1 cellular context compared by ENCODE assay signal in the genomic region with DNA sequence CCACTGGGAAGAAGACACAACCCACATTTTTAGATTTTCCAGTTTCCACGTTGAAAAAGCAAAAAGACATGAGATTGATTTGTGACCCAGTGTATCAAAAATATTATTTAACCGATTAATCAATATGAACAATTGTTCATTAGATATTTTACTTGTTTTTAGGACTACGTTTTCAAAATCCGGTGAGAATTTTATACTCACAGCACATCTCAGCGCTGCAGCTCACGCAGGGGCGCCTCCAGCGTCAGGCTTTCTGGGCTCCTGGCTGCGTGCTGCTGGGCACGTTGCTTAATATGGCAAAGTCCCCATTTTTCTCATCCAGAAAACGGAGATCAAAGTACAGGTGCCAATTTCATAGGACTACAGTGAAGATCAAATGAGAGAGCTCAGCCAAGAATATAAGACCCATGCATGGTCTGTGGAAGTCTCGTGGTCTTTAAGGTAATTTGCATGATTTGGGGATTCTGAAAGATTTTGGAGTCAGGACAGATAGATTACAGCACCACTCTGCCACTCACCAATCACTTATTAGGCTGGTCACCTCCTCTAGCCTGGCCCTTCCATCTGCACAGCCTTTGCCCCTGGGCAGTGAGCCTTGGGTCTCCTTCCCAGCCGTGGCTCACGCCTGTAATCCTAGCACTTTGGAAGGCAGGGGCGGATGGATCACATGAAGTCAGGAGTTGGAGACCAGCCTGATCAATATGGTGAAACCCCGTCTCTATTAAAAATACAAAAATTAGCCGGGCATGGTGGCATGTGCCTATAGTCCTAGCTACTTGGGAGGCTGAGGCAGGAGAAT.
TF ChIP-seq lines count a peak whose summit lies in the region.

No MANE protein-coding gene starts in this region.

TF ChIP-seq in HepG2, 621 proteins besides CTCF, POLR2A, EP300 and RAD21 (continued from another document and continues in another):
- TF ChIP-seq, protein P1, sequence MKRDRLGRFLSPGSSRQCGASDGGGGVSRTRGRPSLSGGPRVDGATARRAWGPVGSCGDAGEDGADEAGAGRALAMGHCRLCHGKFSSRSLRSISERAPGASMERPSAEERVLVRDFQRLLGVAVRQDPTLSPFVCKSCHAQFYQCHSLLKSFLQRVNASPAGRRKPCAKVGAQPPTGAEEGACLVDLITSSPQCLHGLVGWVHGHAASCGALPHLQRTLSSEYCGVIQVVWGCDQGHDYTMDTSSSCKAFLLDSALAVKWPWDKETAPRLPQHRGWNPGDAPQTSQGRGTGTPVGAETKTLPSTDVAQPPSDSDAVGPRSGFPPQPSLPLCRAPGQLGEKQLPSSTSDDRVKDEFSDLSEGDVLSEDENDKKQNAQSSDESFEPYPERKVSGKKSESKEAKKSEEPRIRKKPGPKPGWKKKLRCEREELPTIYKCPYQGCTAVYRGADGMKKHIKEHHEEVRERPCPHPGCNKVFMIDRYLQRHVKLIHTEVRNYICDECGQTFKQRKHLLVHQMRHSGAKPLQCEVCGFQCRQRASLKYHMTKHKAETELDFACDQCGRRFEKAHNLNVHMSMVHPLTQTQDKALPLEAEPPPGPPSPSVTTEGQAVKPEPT (CRISPR knock-in tag; IDR thresholded peaks at IDR 0.05; ENCODE audit: low read depth), result no peak
- TF ChIP-seq STAT5B (CRISPR knock-in tag; IDR thresholded peaks at IDR 0.05) (no peak), GFI1 (CRISPR knock-in tag; IDR thresholded peaks at IDR 0.05; ENCODE audit: borderline replicate concordance) (peak; percentile 30; the same call in 1 of the 2 replicates), KLF13 (CRISPR knock-in tag; IDR thresholded peaks at IDR 0.05) (no peak), SRSF9 (IDR thresholded peaks at IDR 0.05; ENCODE audit: borderline replicate concordance, insufficient read depth, low read depth, low read length, poor library complexity, severe bottlenecking) (no peak), ZNF547 (CRISPR knock-in tag; IDR thresholded peaks at IDR 0.05) (no peak), ZNF136 (CRISPR knock-in tag; IDR thresholded peaks at IDR 0.05; ENCODE audit: low read depth) (no peak), ZBTB20 (CRISPR knock-in tag; IDR thresholded peaks at IDR 0.05; ENCODE audit: borderline replicate concordance, low read depth) (no peak; the same call in 1 of the 2 replicates), ZNF264 (CRISPR knock-in tag; IDR thresholded peaks at IDR 0.05) (no peak), ELF3 (CRISPR knock-in tag; IDR thresholded peaks at IDR 0.05) (0 out of 2 replicates have a peak, but pooled peaks have one; percentile 4), ZNF629 (CRISPR knock-in tag; conservative IDR thresholded peaks at IDR 0.05) (no peak), FOXP1 (IDR thresholded peaks at IDR 0.05) (no peak), FOXP1 (CRISPR knock-in tag; IDR thresholded peaks at IDR 0.05) (0 out of 2 replicates have a peak, but pooled peaks have one; percentile 1), PPARG (CRISPR knock-in tag; conservative IDR thresholded peaks at IDR 0.05) (0 out of 2 replicates have a peak, but pooled peaks have one; percentile 14), POLR2G (IDR thresholded peaks at IDR 0.05; ENCODE audit: low read depth, low read length) (peak; percentile 4; the same call in 1 of the 2 replicates), ATM (IDR thresholded peaks at IDR 0.05; ENCODE audit: borderline replicate concordance) (no peak), DR1 (CRISPR knock-in tag; IDR thresholded peaks at IDR 0.05) (no peak), AKAP8 (CRISPR knock-in tag; IDR thresholded peaks at IDR 0.05) (no peak), ZNF317 (CRISPR knock-in tag; IDR thresholded peaks at IDR 0.05) (peak; percentile 13; the same call in 1 of the 2 replicates), PTBP1 (IDR thresholded peaks at IDR 0.05; ENCODE audit: low read depth, low read length, poor library complexity, severe bottlenecking) (no peak), ZKSCAN5 (CRISPR knock-in tag; IDR thresholded peaks at IDR 0.05) (no peak), SCMH1 (CRISPR knock-in tag; IDR thresholded peaks at IDR 0.05; ENCODE audit: borderline replicate concordance) (no peak), ZNF337 (CRISPR knock-in tag; IDR thresholded peaks at IDR 0.05; ENCODE audit: borderline replicate concordance, low read depth) (0 out of 2 replicates have a peak, but pooled peaks have one; percentile 74), RELA (CRISPR knock-in tag; IDR thresholded peaks at IDR 0.05) (no peak), KLF15 (CRISPR knock-in tag; IDR thresholded peaks at IDR 0.05; ENCODE audit: borderline replicate concordance) (no peak)
- TF ChIP-seq, protein P2, sequence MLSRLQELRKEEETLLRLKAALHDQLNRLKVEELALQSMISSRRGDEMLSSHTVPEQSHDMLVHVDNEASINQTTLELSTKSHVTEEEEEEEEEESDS (CRISPR knock-in tag; IDR thresholded peaks at IDR 0.05; ENCODE audit: borderline replicate concordance), result peak; percentile 58; the same call in 1 of the 2 replicates
- TF ChIP-seq, protein P3, sequence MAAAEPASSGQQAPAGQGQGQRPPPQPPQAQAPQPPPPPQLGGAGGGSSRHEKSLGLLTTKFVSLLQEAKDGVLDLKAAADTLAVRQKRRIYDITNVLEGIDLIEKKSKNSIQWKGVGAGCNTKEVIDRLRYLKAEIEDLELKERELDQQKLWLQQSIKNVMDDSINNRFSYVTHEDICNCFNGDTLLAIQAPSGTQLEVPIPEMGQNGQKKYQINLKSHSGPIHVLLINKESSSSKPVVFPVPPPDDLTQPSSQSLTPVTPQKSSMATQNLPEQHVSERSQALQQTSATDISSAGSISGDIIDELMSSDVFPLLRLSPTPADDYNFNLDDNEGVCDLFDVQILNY (CRISPR knock-in tag; conservative IDR thresholded peaks at IDR 0.05), result no peak
- TF ChIP-seq, protein P4, sequence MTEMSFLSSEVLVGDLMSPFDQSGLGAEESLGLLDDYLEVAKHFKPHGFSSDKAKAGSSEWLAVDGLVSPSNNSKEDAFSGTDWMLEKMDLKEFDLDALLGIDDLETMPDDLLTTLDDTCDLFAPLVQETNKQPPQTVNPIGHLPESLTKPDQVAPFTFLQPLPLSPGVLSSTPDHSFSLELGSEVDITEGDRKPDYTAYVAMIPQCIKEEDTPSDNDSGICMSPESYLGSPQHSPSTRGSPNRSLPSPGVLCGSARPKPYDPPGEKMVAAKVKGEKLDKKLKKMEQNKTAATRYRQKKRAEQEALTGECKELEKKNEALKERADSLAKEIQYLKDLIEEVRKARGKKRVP (CRISPR knock-in tag; IDR thresholded peaks at IDR 0.05), result 0 out of 4 replicates have a peak, but pooled peaks of 1 of the 2 experiments have one; percentile 16
- TF ChIP-seq, protein P5, sequence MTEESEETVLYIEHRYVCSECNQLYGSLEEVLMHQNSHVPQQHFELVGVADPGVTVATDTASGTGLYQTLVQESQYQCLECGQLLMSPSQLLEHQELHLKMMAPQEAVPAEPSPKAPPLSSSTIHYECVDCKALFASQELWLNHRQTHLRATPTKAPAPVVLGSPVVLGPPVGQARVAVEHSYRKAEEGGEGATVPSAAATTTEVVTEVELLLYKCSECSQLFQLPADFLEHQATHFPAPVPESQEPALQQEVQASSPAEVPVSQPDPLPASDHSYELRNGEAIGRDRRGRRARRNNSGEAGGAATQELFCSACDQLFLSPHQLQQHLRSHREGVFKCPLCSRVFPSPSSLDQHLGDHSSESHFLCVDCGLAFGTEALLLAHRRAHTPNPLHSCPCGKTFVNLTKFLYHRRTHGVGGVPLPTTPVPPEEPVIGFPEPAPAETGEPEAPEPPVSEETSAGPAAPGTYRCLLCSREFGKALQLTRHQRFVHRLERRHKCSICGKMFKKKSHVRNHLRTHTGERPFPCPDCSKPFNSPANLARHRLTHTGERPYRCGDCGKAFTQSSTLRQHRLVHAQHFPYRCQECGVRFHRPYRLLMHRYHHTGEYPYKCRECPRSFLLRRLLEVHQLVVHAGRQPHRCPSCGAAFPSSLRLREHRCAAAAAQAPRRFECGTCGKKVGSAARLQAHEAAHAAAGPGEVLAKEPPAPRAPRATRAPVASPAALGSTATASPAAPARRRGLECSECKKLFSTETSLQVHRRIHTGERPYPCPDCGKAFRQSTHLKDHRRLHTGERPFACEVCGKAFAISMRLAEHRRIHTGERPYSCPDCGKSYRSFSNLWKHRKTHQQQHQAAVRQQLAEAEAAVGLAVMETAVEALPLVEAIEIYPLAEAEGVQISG (CRISPR knock-in tag; IDR thresholded peaks at IDR 0.05), result no peak
- TF ChIP-seq, protein P6, sequence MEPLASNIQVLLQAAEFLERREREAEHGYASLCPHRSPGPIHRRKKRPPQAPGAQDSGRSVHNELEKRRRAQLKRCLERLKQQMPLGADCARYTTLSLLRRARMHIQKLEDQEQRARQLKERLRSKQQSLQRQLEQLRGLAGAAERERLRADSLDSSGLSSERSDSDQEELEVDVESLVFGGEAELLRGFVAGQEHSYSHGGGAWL (CRISPR knock-in tag; IDR thresholded peaks at IDR 0.05), result no peak
- TF ChIP-seq, protein P7, sequence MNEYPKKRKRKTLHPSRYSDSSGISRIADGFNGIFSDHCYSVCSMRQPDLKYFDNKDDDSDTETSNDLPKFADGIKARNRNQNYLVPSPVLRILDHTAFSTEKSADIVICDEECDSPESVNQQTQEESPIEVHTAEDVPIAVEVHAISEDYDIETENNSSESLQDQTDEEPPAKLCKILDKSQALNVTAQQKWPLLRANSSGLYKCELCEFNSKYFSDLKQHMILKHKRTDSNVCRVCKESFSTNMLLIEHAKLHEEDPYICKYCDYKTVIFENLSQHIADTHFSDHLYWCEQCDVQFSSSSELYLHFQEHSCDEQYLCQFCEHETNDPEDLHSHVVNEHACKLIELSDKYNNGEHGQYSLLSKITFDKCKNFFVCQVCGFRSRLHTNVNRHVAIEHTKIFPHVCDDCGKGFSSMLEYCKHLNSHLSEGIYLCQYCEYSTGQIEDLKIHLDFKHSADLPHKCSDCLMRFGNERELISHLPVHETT (CRISPR knock-in tag; conservative IDR thresholded peaks at IDR 0.05), result no peak
- TF ChIP-seq, protein P8, sequence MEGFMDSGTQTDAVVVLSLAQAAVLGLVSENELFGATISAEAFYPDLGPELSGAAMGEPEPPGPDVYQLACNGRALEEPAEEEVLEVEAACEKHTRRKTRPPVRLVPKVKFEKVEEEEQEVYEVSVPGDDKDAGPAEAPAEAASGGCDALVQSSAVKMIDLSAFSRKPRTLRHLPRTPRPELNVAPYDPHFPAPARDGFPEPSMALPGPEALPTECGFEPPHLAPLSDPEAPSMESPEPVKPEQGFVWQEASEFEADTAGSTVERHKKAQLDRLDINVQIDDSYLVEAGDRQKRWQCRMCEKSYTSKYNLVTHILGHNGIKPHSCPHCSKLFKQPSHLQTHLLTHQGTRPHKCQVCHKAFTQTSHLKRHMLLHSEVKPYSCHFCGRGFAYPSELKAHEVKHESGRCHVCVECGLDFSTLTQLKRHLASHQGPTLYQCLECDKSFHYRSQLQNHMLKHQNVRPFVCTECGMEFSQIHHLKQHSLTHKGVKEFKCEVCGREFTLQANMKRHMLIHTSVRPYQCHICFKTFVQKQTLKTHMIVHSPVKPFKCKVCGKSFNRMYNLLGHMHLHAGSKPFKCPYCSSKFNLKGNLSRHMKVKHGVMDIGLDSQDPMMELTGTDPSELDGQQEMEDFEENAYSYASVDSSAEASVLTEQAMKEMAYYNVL (CRISPR knock-in tag; IDR thresholded peaks at IDR 0.05; ENCODE audit: borderline replicate concordance), result no peak
- TF ChIP-seq, protein P9, sequence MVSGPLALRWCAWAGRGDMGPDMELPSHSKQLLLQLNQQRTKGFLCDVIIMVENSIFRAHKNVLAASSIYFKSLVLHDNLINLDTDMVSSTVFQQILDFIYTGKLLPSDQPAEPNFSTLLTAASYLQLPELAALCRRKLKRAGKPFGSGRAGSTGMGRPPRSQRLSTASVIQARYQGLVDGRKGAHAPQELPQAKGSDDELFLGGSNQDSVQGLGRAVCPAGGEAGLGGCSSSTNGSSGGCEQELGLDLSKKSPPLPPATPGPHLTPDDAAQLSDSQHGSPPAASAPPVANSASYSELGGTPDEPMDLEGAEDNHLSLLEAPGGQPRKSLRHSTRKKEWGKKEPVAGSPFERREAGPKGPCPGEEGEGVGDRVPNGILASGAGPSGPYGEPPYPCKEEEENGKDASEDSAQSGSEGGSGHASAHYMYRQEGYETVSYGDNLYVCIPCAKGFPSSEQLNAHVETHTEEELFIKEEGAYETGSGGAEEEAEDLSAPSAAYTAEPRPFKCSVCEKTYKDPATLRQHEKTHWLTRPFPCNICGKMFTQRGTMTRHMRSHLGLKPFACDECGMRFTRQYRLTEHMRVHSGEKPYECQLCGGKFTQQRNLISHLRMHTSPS (CRISPR knock-in tag; IDR thresholded peaks at IDR 0.05; ENCODE audit: low read depth), result peak; percentile 53; the same call in 1 of the 2 replicates
- TF ChIP-seq, protein P10, sequence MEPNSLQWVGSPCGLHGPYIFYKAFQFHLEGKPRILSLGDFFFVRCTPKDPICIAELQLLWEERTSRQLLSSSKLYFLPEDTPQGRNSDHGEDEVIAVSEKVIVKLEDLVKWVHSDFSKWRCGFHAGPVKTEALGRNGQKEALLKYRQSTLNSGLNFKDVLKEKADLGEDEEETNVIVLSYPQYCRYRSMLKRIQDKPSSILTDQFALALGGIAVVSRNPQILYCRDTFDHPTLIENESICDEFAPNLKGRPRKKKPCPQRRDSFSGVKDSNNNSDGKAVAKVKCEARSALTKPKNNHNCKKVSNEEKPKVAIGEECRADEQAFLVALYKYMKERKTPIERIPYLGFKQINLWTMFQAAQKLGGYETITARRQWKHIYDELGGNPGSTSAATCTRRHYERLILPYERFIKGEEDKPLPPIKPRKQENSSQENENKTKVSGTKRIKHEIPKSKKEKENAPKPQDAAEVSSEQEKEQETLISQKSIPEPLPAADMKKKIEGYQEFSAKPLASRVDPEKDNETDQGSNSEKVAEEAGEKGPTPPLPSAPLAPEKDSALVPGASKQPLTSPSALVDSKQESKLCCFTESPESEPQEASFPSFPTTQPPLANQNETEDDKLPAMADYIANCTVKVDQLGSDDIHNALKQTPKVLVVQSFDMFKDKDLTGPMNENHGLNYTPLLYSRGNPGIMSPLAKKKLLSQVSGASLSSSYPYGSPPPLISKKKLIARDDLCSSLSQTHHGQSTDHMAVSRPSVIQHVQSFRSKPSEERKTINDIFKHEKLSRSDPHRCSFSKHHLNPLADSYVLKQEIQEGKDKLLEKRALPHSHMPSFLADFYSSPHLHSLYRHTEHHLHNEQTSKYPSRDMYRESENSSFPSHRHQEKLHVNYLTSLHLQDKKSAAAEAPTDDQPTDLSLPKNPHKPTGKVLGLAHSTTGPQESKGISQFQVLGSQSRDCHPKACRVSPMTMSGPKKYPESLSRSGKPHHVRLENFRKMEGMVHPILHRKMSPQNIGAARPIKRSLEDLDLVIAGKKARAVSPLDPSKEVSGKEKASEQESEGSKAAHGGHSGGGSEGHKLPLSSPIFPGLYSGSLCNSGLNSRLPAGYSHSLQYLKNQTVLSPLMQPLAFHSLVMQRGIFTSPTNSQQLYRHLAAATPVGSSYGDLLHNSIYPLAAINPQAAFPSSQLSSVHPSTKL (CRISPR knock-in tag; IDR thresholded peaks at IDR 0.05), result peak; percentile 2; the same call in 1 of the 2 replicates
- TF ChIP-seq, protein P11, sequence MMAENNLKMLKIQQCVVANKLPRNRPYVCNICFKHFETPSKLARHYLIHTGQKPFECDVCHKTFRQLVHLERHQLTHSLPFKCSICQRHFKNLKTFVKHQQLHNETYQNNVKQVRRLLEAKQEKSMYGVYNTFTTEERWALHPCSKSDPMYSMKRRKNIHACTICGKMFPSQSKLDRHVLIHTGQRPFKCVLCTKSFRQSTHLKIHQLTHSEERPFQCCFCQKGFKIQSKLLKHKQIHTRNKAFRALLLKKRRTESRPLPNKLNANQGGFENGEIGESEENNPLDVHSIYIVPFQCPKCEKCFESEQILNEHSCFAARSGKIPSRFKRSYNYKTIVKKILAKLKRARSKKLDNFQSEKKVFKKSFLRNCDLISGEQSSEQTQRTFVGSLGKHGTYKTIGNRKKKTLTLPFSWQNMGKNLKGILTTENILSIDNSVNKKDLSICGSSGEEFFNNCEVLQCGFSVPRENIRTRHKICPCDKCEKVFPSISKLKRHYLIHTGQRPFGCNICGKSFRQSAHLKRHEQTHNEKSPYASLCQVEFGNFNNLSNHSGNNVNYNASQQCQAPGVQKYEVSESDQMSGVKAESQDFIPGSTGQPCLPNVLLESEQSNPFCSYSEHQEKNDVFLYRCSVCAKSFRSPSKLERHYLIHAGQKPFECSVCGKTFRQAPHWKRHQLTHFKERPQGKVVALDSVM (CRISPR knock-in tag; IDR thresholded peaks at IDR 0.05), result no peak
